1 cellular context compared by ENCODE assay signal in the genomic region with DNA sequence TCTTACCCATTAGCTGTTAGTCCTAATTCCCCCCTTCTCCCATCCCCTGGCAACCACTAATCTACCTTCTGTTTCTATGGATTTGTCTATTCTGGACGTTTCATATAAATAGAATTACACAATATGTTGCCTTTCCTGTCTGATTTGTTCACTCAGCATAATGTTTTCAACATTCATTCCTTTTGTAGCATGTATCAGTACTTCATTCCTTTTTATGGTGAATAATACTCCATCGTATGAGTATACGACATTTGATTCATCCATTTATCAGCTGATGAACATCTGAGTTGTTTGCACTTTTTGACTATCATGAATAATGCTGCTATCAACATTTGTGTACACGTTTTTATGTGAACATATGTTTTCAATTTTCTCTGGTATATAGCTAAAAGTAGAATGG.
A peak's percentile ranks its signal among the peaks of the same experiment; 100 is the strongest.
TF ChIP-seq lines count a peak whose summit lies in the region.

No MANE protein-coding gene starts in this region.

TF ChIP-seq in K562, 482 proteins besides CTCF, POLR2A, EP300 and RAD21:
- TF ChIP-seq ZNF316 (IDR thresholded peaks at IDR 0.05) (peak; percentile 70), ETV5 (CRISPR knock-in tag; IDR thresholded peaks at IDR 0.05; ENCODE audit: low read depth) (no peak)
